ENCODE assay signal across 16 cellular contexts in the genomic region with DNA sequence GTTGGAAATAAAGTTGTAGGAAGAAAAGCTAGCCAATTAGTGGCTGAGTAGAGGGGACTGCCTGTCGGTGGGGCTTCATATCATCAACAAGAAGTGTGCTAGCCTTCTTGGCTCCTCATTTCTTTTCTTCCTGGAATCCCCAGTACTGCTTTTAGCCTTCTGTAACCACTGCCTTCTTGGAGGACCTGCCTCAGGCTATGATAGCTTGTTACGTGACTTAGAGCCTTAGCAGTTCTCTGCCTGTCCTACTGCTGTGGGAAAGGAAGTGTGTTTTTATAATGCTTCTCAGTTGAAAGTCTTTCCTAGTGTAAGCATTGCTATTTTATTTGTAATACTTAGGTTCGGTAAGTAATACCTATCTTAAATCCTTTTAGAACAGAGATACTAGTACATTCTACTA.
A peak's percentile ranks its signal among the peaks of the same experiment; 100 is the strongest.
DNase-seq lines count a peak whose midpoint lies in the region; ATAC-seq and TF ChIP-seq lines count a peak whose summit lies in the region.
"Had no signal": no experiment of that assay in that cellular context is flagged by ENCODE, and none has a peak within 500 bp of the region (broad histone marks: within the 10 kb centered on the region; RNA-seq: fewer than 3 reads in every experiment).

No MANE protein-coding gene starts in this region.

- peak; percentile 39 for DNase-seq in mammary epithelial cell
- no peak for DNase-seq in breast epithelium (ENCODE audit: low spot score in 2 of 2)
- peak; percentile 41 for DNase-seq in epidermal melanocyte (ENCODE audit: insufficient read length, low spot score)
- DNase-seq in islet precursor cell, result peak; percentile 89
- no peak for DNase-seq in neural progenitor cell (ENCODE audit: low spot score)
- DNase-seq in posterior cingulate gyrus, result no peak
- no peak for DNase-seq in SIG-M5 treated with dmso at 0.1 percent for 504 hours (lab: John Stamatoyannopoulos, UW; ENCODE audit: unreplicated experiment)
- DNase-seq: CD8-positive, alpha-beta T cell; COR-L47; DMS153; DND-41; H7 had no signal

- H2AFZ ChIP-seq in mammary epithelial cell (ENCODE audit: low read depth, low read length) (no peak overlapping the region), neural progenitor cell (replicated peaks) (no peak overlapping the region)
- H2AFZ ChIP-seq: GM23338 had no signal

- H3K4me1 Mint-ChIP-seq in neural progenitor cell, result no peaks in the 10 kb centered on the region
- H3K4me1 Mint-ChIP-seq: CD14-positive monocyte, GM23338 had no signal

- TF ChIP-seq CTCF in mammary epithelial cell (conservative IDR thresholded peaks at IDR 0.05 in 1 of 2, IDR thresholded peaks at IDR 0.05 in 1 of 2; ENCODE audit: extremely low read depth in 1 of 2, insufficient read depth in 1 of 2, low read depth in 1 of 2, low read length in 2 of 2) (no peak), breast epithelium (IDR thresholded peaks at IDR 0.05) (no peak), neural progenitor cell (IDR thresholded peaks at IDR 0.05) (no peak)

- no peak for TF ChIP-seq POLR2A in breast epithelium (IDR thresholded peaks at IDR 0.05)

- H3K27me3 ChIP-seq in mammary epithelial cell (ENCODE audit: insufficient read depth, low read length), result no peaks in the 10 kb centered on the region
- no peaks in the 10 kb centered on the region for H3K27me3 ChIP-seq in breast epithelium
- H3K27me3 ChIP-seq in neural progenitor cell, result no peaks in the 10 kb centered on the region

- H3K4me3 ChIP-seq in mammary epithelial cell (replicated peaks in 1 of 3; ENCODE audit: insufficient read depth in 1 of 3, low read depth in 2 of 3, low read length in 3 of 3), result no peak overlapping the region
- H3K4me3 ChIP-seq in breast epithelium, result no peak overlapping the region
- H3K4me3 ChIP-seq in neural progenitor cell, result no peak overlapping the region
- H3K4me3 ChIP-seq: GM23338 had no signal

- 94% methylated on average over 3 of the region's 3 CpGs for WGBS in mammary epithelial cell (ENCODE audit: low coverage, missing lambda C conversion rate)

- H3K36me3 Mint-ChIP-seq in neural progenitor cell, result peaks cover 23% of the 10 kb centered on the region

- no peak for ATAC-seq in GM18519 (IDR thresholded peaks at IDR 0.05; ENCODE audit: low FRiP score, unreplicated experiment)
- ATAC-seq: CD8-positive, alpha-beta T cell; GM23338 had no signal

- H3K36me3 ChIP-seq in mammary epithelial cell (ENCODE audit: insufficient read depth, low read length) (peaks cover 4% of the 10 kb centered on the region), breast epithelium (no peaks in the 10 kb centered on the region), neural progenitor cell (no peaks in the 10 kb centered on the region)

- H3K9ac ChIP-seq in mammary epithelial cell (ENCODE audit: insufficient read depth, low read length) (no peak overlapping the region), neural progenitor cell (no peak overlapping the region)

- no peaks in the 10 kb centered on the region for H3K9me3 Mint-ChIP-seq in neural progenitor cell
- H3K9me3 Mint-ChIP-seq: CD8-positive, alpha-beta T cell; GM23338 had no signal

- no peak overlapping the region for H3K27ac Mint-ChIP-seq in neural progenitor cell
- H3K27ac Mint-ChIP-seq: CD14-positive monocyte; CD8-positive, alpha-beta T cell; GM23338 had no signal

- BruUV-seq in mammary epithelial cell (replicated peaks; lab: Mats Ljungman, UMichigan), result no TSS peak

- H3K79me2 ChIP-seq in mammary epithelial cell (ENCODE audit: insufficient read depth, low read length) (no peaks in the 10 kb centered on the region), neural progenitor cell (ENCODE audit: low read depth) (no peaks in the 10 kb centered on the region)

- CTCF ChIA-PET in mammary epithelial cell (lab: Charles Lee; ENCODE audit: low non-redundant PET), result no interaction called here

- intact Hi-C loops in mammary epithelial cell (cut with micrococcal nuclease) (no loop called here), breast epithelium (cut with DNase I; ENCODE audit: low total_unique reads) (no loop called here), posterior cingulate gyrus (cut with DNase I) (no loop called here)

- in situ Hi-C loops in mammary epithelial cell (cut with MboI; ENCODE audit: low sequenced_read_pairs in 2 of 2), result no loop called here

- H3K4me1 ChIP-seq in mammary epithelial cell (ENCODE audit: insufficient read depth, low read length), result no peaks in the 10 kb centered on the region
- no peaks in the 10 kb centered on the region for H3K4me1 ChIP-seq in breast epithelium
- no peaks in the 10 kb centered on the region for H3K4me1 ChIP-seq in neural progenitor cell

- H3K4me3 Mint-ChIP-seq in neural progenitor cell, result no peak overlapping the region
- H3K4me3 Mint-ChIP-seq: CD14-positive monocyte; CD8-positive, alpha-beta T cell; GM23338 had no signal

- H4K20me1 ChIP-seq in mammary epithelial cell (ENCODE audit: insufficient read depth, low read length) (no peaks in the 10 kb centered on the region), neural progenitor cell (ENCODE audit: low read depth) (no peaks in the 10 kb centered on the region)

- no peaks in the 10 kb centered on the region for H3K27me3 Mint-ChIP-seq in neural progenitor cell (ENCODE audit: insufficient read depth, low read depth)

- H3K27ac ChIP-seq in mammary epithelial cell (ENCODE audit: insufficient read depth, low read depth, low read length), result no peak overlapping the region
- H3K27ac ChIP-seq in breast epithelium, result no peak overlapping the region
- H3K27ac ChIP-seq in neural progenitor cell, result no peak overlapping the region
- H3K27ac ChIP-seq: 22Rv1 had no signal

- no peaks in the 10 kb centered on the region for H3F3A ChIP-seq in neural progenitor cell (ENCODE audit: low read depth)

- dilution Hi-C loops in mammary epithelial cell (cut with HindIII; ENCODE audit: low sequenced_read_pairs), result no loop called here

- H3K4me2 ChIP-seq in mammary epithelial cell (ENCODE audit: insufficient read depth, low read depth, low read length) (no peak overlapping the region), neural progenitor cell (no peak overlapping the region)
- H3K4me2 ChIP-seq: GM23338 had no signal

- H3K9me3 ChIP-seq in mammary epithelial cell (replicated peaks; ENCODE audit: insufficient read depth, low read length), result no peaks in the 10 kb centered on the region
- H3K9me3 ChIP-seq in breast epithelium, result no peaks in the 10 kb centered on the region
- no peaks in the 10 kb centered on the region for H3K9me3 ChIP-seq in neural progenitor cell (ENCODE audit: low read depth)

Comparison
In these comparisons a context has a peak if more than half of its experiments do, and no peak if none do; other contexts are left out.
1. DNase-seq: peak in mammary epithelial cell (single experiment), epidermal melanocyte (single experiment) and islet precursor cell (single experiment); none in breast epithelium (0 of 2), neural progenitor cell (single experiment), posterior cingulate gyrus (0 of 10) and SIG-M5 treated with dmso at 0.1 percent for 504 hours (single experiment).